In the genomic region with DNA sequence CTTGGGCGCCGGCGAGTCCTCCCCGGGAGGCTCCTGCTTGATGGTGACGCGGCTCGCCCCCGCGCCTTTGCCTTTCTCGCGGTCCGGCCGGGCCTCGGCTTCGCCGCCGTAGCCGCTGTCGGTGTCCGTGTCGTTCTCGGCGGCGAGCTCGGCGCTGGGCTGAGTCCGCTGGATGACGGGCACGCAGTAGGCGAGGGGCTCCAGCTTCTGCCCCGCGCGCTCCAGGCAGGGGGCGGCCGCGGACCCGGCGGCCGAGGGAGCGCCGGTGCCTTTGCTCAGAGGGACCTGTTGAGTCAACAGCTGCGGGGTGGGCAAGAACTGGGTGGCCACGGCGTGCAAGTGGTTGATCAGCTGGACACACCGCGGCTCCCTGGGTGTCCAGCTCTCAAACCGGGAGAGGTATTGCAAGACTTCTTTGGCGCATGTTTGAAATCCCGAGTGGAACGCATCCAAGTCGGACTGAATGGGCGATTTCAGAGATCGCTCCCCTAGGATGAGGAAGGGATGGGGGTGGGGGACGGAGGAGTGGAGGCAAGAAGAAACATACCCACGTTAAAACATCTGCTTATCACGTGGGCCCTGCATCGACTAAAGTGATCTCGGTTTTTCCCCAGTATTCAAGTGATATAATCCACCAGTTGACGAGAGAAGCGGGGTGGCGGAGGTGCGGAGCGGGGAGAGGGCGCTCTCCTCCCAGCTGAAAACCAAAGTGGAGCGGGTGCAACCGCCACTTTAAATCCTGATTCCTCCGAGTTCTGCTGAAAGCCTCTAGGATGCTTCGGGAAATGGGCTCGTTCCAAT, we compare ENCODE assay signal across 1 cellular context.
TF ChIP-seq lines count a peak whose summit lies in the region.

No MANE protein-coding gene starts in this region.

TF ChIP-seq in SK-N-SH, 30 proteins besides CTCF, POLR2A, EP300 and RAD21 (continued from another document):
- TF ChIP-seq, protein P1, sequence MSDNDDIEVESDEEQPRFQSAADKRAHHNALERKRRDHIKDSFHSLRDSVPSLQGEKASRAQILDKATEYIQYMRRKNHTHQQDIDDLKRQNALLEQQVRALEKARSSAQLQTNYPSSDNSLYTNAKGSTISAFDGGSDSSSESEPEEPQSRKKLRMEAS (IDR thresholded peaks at IDR 0.05; ENCODE audit: low read depth) = peak; percentile 97
- TF ChIP-seq EZH2phosphoT487 (IDR thresholded peaks at IDR 0.05; ENCODE audit: borderline replicate concordance, low read depth) (no peak), TAF1 (IDR thresholded peaks at IDR 0.05; ENCODE audit: borderline replicate concordance, low read depth, low read length) (no peak), ELF1 (IDR thresholded peaks at IDR 0.05) (no peak), SMC3 (IDR thresholded peaks at IDR 0.05; ENCODE audit: low read depth, low read length) (0 out of 2 replicates have a peak, but pooled peaks have one; percentile 29), NFIC (IDR thresholded peaks at IDR 0.05; ENCODE audit: borderline replicate concordance) (peak; percentile 35; the same call in 1 of the 2 replicates)
- TF ChIP-seq, protein P2, sequence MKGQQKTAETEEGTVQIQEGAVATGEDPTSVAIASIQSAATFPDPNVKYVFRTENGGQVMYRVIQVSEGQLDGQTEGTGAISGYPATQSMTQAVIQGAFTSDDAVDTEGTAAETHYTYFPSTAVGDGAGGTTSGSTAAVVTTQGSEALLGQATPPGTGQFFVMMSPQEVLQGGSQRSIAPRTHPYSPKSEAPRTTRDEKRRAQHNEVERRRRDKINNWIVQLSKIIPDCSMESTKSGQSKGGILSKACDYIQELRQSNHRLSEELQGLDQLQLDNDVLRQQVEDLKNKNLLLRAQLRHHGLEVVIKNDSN (IDR thresholded peaks at IDR 0.05; ENCODE audit: borderline replicate concordance, low read depth) = peak; percentile 67; the same call in 1 of the 2 replicates
TF ChIP-seq in SK-N-SH: peak in this region for 6.
